In the genomic region with DNA sequence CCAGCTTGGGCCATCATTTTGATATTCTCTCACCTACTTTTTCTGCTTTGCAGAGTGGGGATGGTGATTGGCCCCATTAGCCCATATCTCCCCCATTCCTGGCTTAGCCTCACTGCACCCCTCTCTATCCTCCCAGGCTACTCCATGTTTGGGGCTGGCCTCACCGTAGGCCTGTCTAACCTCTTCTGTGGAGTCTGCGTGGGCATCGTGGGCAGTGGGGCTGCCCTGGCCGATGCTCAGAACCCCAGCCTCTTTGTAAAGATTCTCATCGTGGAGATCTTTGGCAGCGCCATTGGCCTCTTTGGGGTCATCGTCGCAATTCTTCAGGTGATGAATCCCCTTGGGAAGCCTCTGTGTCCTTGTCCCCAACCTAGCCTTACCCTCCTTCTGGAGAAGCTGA, we compare ENCODE assay signal across 8 cellular contexts. TPM values are rescaled to one million over a fixed set of nuclear protein-coding genes. Genes with fewer than 3 reads are reported as not detected.
DNase-seq lines count a peak whose midpoint lies in the region; ATAC-seq and TF ChIP-seq lines count a peak whose summit lies in the region.

No MANE protein-coding gene starts in this region.

- no peaks in the 10 kb centered on the region for H3K27me3 Mint-ChIP-seq in stimulated activated naive CD8-positive, alpha-beta T cell treated with anti-CD3 and anti-CD28 coated beads, Interleukin-15, Interleukin-2, amounts not matched to agents 100 ng/mL and 50 ng/mL, for 24 hours
- no peaks in the 10 kb centered on the region for H3K27me3 Mint-ChIP-seq in activated CD8-positive, alpha-beta T cell treated with anti-CD3 and anti-CD28 coated beads for 36 hours
- no peaks in the 10 kb centered on the region for H3K27me3 Mint-ChIP-seq in memory B cell

- POLR2A ChIA-PET in activated CD8-positive, alpha-beta T cell treated with anti-CD3 and anti-CD28 coated beads for 36 hours (lab: Charles Lee): interaction anchor here (1.3 kb wide), 1 partner anchor 10 kb away, joined by 3 read pairs; no protein-coding TSS in a partner anchor

- peaks cover 56% of the 10 kb centered on the region for H3K4me1 Mint-ChIP-seq in stimulated activated naive CD8-positive, alpha-beta T cell treated with anti-CD3 and anti-CD28 coated beads, Interleukin-15, Interleukin-2, amounts not matched to agents 100 ng/mL and 50 ng/mL, for 24 hours (ENCODE audit: low read depth)
- peaks cover 47% of the 10 kb centered on the region for H3K4me1 Mint-ChIP-seq in activated CD8-positive, alpha-beta T cell treated with anti-CD3 and anti-CD28 coated beads for 36 hours (ENCODE audit: low read depth)
- peaks cover 46% of the 10 kb centered on the region for H3K4me1 Mint-ChIP-seq in memory B cell

- H3K4me3 Mint-ChIP-seq in stimulated activated naive CD8-positive, alpha-beta T cell treated with anti-CD3 and anti-CD28 coated beads, Interleukin-15, Interleukin-2, amounts not matched to agents 100 ng/mL and 50 ng/mL, for 24 hours: peak overlapping the region; percentile 20
- H3K4me3 Mint-ChIP-seq in activated CD8-positive, alpha-beta T cell treated with anti-CD3 and anti-CD28 coated beads for 36 hours: peak overlapping the region; percentile 90
- H3K4me3 Mint-ChIP-seq in memory B cell: peak overlapping the region; percentile 6

- TF ChIP-seq CTCF in activated CD8-positive, alpha-beta T cell treated with anti-CD3 and anti-CD28 coated beads for 36 hours (IDR thresholded peaks at IDR 0.05): no peak

- no peak for ATAC-seq in stimulated activated naive CD8-positive, alpha-beta T cell treated with anti-CD3 and anti-CD28 coated beads, Interleukin-15, Interleukin-2, amounts not matched to agents 100 U/mL and 50 U/mL, for 24 hours
- ATAC-seq in activated CD8-positive, alpha-beta T cell treated with anti-CD3 and anti-CD28 coated beads for 36 hours: no peak
- no peak for ATAC-seq in memory B cell (ENCODE audit: low read depth)
- no peak for ATAC-seq in HG03039 (IDR thresholded peaks at IDR 0.05; ENCODE audit: unreplicated experiment)

- DNase-seq in stimulated activated naive CD8-positive, alpha-beta T cell treated with anti-CD3 and anti-CD28 coated beads, Interleukin-15, Interleukin-2, amounts not matched to agents 100 U/mL and 50 U/mL, for 24 hours: no peak
- DNase-seq in activated CD8-positive, alpha-beta T cell treated with anti-CD3 and anti-CD28 coated beads for 36 hours: no peak
- DNase-seq in memory B cell (ENCODE audit: low spot score in 2 of 2): no peak
- DNase-seq in posterior vena cava (ENCODE audit: low spot score): no peak
- DNase-seq in iPS-NIHi11 (ENCODE audit: low spot score): no peak
- no peak for DNase-seq in NOMO-1 treated with DMSO at 0.1 percent for 48 hours (lab: John Stamatoyannopoulos, UW; ENCODE audit: unreplicated experiment)

- no peaks in the 10 kb centered on the region for H3K9me3 Mint-ChIP-seq in stimulated activated naive CD8-positive, alpha-beta T cell treated with anti-CD3 and anti-CD28 coated beads, Interleukin-15, Interleukin-2, amounts not matched to agents 100 ng/mL and 50 ng/mL, for 24 hours
- H3K9me3 Mint-ChIP-seq in activated CD8-positive, alpha-beta T cell treated with anti-CD3 and anti-CD28 coated beads for 36 hours: no peaks in the 10 kb centered on the region
- H3K9me3 Mint-ChIP-seq in memory B cell: no peaks in the 10 kb centered on the region

- H3K27ac Mint-ChIP-seq in stimulated activated naive CD8-positive, alpha-beta T cell treated with anti-CD3 and anti-CD28 coated beads, Interleukin-15, Interleukin-2, amounts not matched to agents 100 ng/mL and 50 ng/mL, for 24 hours: no peak overlapping the region
- no peak overlapping the region for H3K27ac Mint-ChIP-seq in activated CD8-positive, alpha-beta T cell treated with anti-CD3 and anti-CD28 coated beads for 36 hours
- H3K27ac Mint-ChIP-seq in memory B cell: peak overlapping the region; percentile 19

- peaks cover 46% of the 10 kb centered on the region for H3K36me3 Mint-ChIP-seq in stimulated activated naive CD8-positive, alpha-beta T cell treated with anti-CD3 and anti-CD28 coated beads, Interleukin-15, Interleukin-2, amounts not matched to agents 100 ng/mL and 50 ng/mL, for 24 hours (ENCODE audit: low read depth)
- peaks cover 53% of the 10 kb centered on the region for H3K36me3 Mint-ChIP-seq in activated CD8-positive, alpha-beta T cell treated with anti-CD3 and anti-CD28 coated beads for 36 hours (ENCODE audit: low read depth)
- H3K36me3 Mint-ChIP-seq in memory B cell: peaks cover 19% of the 10 kb centered on the region

- intact Hi-C loops in activated CD8-positive, alpha-beta T cell treated with anti-CD3 and anti-CD28 coated beads for 36 hours (cut with micrococcal nuclease): no loop called here
- intact Hi-C loops in posterior vena cava (cut with DNase I): no loop called here

- CTCF ChIA-PET in activated CD8-positive, alpha-beta T cell treated with anti-CD3 and anti-CD28 coated beads for 36 hours (lab: Charles Lee): interaction anchor here (1.4 to 4.2 kb wide), 5 partner anchors 13 to 71 kb away, joined by 3 to 20 read pairs (median 7); no protein-coding TSS in a partner anchor

RNA-seq across cellular contexts. Expression of gene B4GALT2, which starts 2.1 kb away (rescaled TPM):
- total RNA-seq in activated CD8-positive, alpha-beta T cell treated with anti-CD3 and anti-CD28 coated beads for 36 hours: 10 to 100 TPM; 35.4 to 35.5 TPM
- 10 to 100 TPM; 39.0 to 45.7 TPM for total RNA-seq in posterior vena cava

RNA-seq across cellular contexts. Expression of gene ATP6V0B, which starts 2.1 kb away (rescaled TPM):
- total RNA-seq in activated CD8-positive, alpha-beta T cell treated with anti-CD3 and anti-CD28 coated beads for 36 hours: 10 to 100 TPM; 67.6 to 75.5 TPM
- total RNA-seq in posterior vena cava: 10 to 100 TPM; 69.4 to 77.4 TPM

RNA-seq across cellular contexts. Expression of gene DPH2, which starts 7.1 kb away (rescaled TPM):
- total RNA-seq in activated CD8-positive, alpha-beta T cell treated with anti-CD3 and anti-CD28 coated beads for 36 hours: 10 to 100 TPM; 29.6 to 34.1 TPM
- 10 to 100 TPM; 13.5 to 14.5 TPM for total RNA-seq in posterior vena cava

RNA-seq across cellular contexts. Expression of gene CCDC24, which starts 14.5 kb away (rescaled TPM):
- 1 to 10 TPM; 1.4 to 1.8 TPM for total RNA-seq in activated CD8-positive, alpha-beta T cell treated with anti-CD3 and anti-CD28 coated beads for 36 hours
- 1 to 10 TPM; 2.5 to 4.1 TPM for total RNA-seq in posterior vena cava

RNA-seq across cellular contexts. Expression of gene IPO13, which starts 30.1 kb away (rescaled TPM):
- total RNA-seq in activated CD8-positive, alpha-beta T cell treated with anti-CD3 and anti-CD28 coated beads for 36 hours: 10 to 100 TPM; 16.2 to 16.5 TPM
- 10 to 100 TPM; 20.4 to 21.8 TPM for total RNA-seq in posterior vena cava

Comparison
In these comparisons a context has a peak if more than half of its experiments do, and no peak if none do; other contexts are left out.
1. H3K4me3 Mint-ChIP-seq: peak in every context shown above with its lines; median percentile 90 in activated CD8-positive, alpha-beta T cell treated with anti-CD3 and anti-CD28 coated beads for 36 hours; 20 in stimulated activated naive CD8-positive, alpha-beta T cell treated with anti-CD3 and anti-CD28 coated beads, Interleukin-15, Interleukin-2, amounts not matched to agents 100 ng/mL and 50 ng/mL, for 24 hours; 6 in memory B cell.